17 cellular contexts compared by ENCODE assay signal in the genomic region with DNA sequence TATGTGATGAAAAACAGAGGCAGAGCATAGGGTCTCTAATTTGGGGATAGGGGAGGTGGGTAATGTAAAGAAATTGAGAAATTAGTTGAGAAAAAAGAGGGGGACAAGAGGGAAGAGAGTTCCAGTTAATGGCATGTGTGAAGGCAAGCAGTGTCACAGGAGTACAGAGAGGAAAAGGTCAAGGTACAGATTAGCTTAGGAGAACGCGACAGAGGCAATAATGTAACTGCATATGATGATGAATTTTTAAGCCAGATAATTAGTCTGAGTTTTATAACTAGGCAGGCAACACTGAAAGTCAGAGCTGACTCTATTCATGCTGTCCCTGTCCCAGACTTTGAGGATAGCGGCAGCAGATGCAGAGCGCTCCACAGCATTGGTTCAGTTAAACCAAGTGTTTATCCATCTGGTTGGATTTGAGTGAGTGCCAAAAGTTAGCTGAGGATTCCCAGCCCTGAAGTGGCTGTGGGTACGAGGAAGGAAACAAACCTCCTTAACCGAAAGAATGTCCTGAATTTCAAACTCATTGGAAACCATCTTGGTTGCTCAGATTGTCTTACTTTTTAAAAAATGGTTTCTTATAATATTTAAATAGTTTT.
DNase-seq lines count a peak whose midpoint lies in the region; ATAC-seq and TF ChIP-seq lines count a peak whose summit lies in the region.
"Had no signal": no experiment of that assay in that cellular context is flagged by ENCODE, and none has a peak within 500 bp of the region (broad histone marks: within the 10 kb centered on the region; RNA-seq: fewer than 3 reads in every experiment).

No MANE protein-coding gene starts in this region.

- TF ChIP-seq CTCF in gastrocnemius medialis (IDR thresholded peaks at IDR 0.05 in 4 of 5, conservative IDR thresholded peaks at IDR 0.05 in 1 of 5): no peak

- no peaks in the 10 kb centered on the region for H3K27me3 ChIP-seq in gastrocnemius medialis
- H3K27me3 ChIP-seq: sigmoid colon, upper lobe of left lung had no signal

- peaks cover 20 to 30% of the 10 kb centered on the region in 2 donors for H3K4me1 ChIP-seq in gastrocnemius medialis

- H3K4me3 ChIP-seq in gastrocnemius medialis: no peak overlapping the region
- H3K4me3 ChIP-seq: sigmoid colon, upper lobe of left lung had no signal

- in situ Hi-C loops in gastrocnemius medialis (cut with MboI; ENCODE audit: low sequenced_read_pairs in 4 of 4): no loop called here

- ATAC-seq in gastrocnemius medialis (no peak), GM18861 (IDR thresholded peaks at IDR 0.05; ENCODE audit: unreplicated experiment) (no peak)
- ATAC-seq: WTC11 had no signal

- no peak for TF ChIP-seq POLR2A in gastrocnemius medialis (IDR thresholded peaks at IDR 0.05)

- peak; percentile 26 for DNase-seq in NCI-H345 (lab: John Stamatoyannopoulos, UW)
- DNase-seq in NCI-H345 treated with DMSO at 0.1 percent for 48 hours (lab: John Stamatoyannopoulos, UW; ENCODE audit: unreplicated experiment): no peak
- DNase-seq in NCI-H2171 (lab: John Stamatoyannopoulos, UW): peak; percentile 70
- DNase-seq in cerebellum (ENCODE audit: low spot score): peak; percentile 30
- DNase-seq in gastrocnemius medialis: no peak
- no peak for DNase-seq in stimulated activated CD4-positive, alpha-beta T cell treated with anti-CD3 and anti-CD28 coated beads, Interleukin-4, amount 100 ng/mL, for 4 hours
- DNase-seq in stimulated activated CD8-positive, alpha-beta memory T cell treated with anti-CD3 and anti-CD28 coated beads, Interleukin-4, amount 100 ng/mL, for 48 hours: no peak
- DNase-seq: ACHN; CD4-positive, alpha-beta memory T cell; midbrain; NCI-H526 treated with DMSO at 0.1 percent for 48 hours; occipital lobe; sigmoid colon; T-helper 1 cell; upper lobe of left lung had no signal

- intact Hi-C loops in gastrocnemius medialis (cut with DNase I; ENCODE audit: low total_unique reads): no loop called here

- no peaks in the 10 kb centered on the region for H3K36me3 ChIP-seq in gastrocnemius medialis
- H3K36me3 ChIP-seq: sigmoid colon, upper lobe of left lung had no signal

- H3K27ac ChIP-seq in gastrocnemius medialis: peak overlapping the region; percentile 59 to 81 (median 73)
- H3K27ac ChIP-seq: sigmoid colon, upper lobe of left lung had no signal

- no peaks in the 10 kb centered on the region for H3K9me3 ChIP-seq in gastrocnemius medialis
- H3K9me3 ChIP-seq: sigmoid colon, upper lobe of left lung had no signal

Comparison
In these comparisons a context has a peak if more than half of its experiments do, and no peak if none do; other contexts are left out.
1. DNase-seq: peak in NCI-H345 (single experiment), NCI-H2171 (single experiment) and cerebellum (single experiment); none in NCI-H345 treated with DMSO at 0.1 percent for 48 hours (single experiment), gastrocnemius medialis (0 of 2), stimulated activated CD4-positive, alpha-beta T cell treated with anti-CD3 and anti-CD28 coated beads, Interleukin-4, amount 100 ng/mL, for 4 hours (0 of 2) and stimulated activated CD8-positive, alpha-beta memory T cell treated with anti-CD3 and anti-CD28 coated beads, Interleukin-4, amount 100 ng/mL, for 48 hours (single experiment).